8 cellular contexts compared by ENCODE assay signal in genomic region chr3:51669241-51670052, GRCh38. TPM values are rescaled to one million over a fixed set of nuclear protein-coding genes. Genes with fewer than 3 reads are reported as not detected.
DNase-seq lines count a peak whose midpoint lies in the region; ATAC-seq, FAIRE-seq and TF ChIP-seq lines count a peak whose summit lies in the region.

No MANE protein-coding gene starts in this region.

- no peaks in the 10 kb centered on the region; the same call in 1 of the 2 replicates for H3K36me3 ChIP-seq in SJCRH30

- TF ChIP-seq POLR2A in GM18505 (IDR thresholded peaks at IDR 0.05; ENCODE audit: borderline replicate concordance, extremely low read depth, insufficient read depth, insufficient read length), result no peak

- no peak for FAIRE-seq in frontal cortex (lab: Jason Lieb, UNC)

- peaks cover 4% of the 10 kb centered on the region; the same call in 1 of the 2 replicates for H3K4me1 ChIP-seq in SJCRH30

- H3K9me3 ChIP-seq in SJCRH30 (replicated peaks), result no peaks in the 10 kb centered on the region

- peak; percentile 78 for DNase-seq in GDM1 (lab: John Stamatoyannopoulos, UW)
- DNase-seq in LHCN-M2 (ENCODE audit: low read depth), result peak; percentile 67
- DNase-seq in SJCRH30, result peak; percentile 82 to 89
- DNase-seq in activated gamma-delta T cell treated with Interleukin-2 at 50 U/mL for 16 hours, result peak; percentile 74
- DNase-seq in frontal cortex (ENCODE audit: low spot score in 2 of 2), result peak; percentile 47 to 70
- DNase-seq in non-pigmented ciliary epithelial cell (ENCODE audit: low read depth), result peak; percentile 41
- DNase-seq in superior temporal gyrus (ENCODE audit: extremely low spot score), result peak; percentile 84

- H3K4me3 ChIP-seq in SJCRH30, result no peak overlapping the region

- ATAC-seq in GM18505 (IDR thresholded peaks at IDR 0.05; ENCODE audit: unreplicated experiment), result no peak

- H3K27me3 ChIP-seq in SJCRH30, result no peaks in the 10 kb centered on the region

- no peak overlapping the region for H3K27ac ChIP-seq in SJCRH30

RNA-seq across cellular contexts. Expression of gene TEX264, which starts 1.6 kb away (rescaled TPM):
- total RNA-seq in LHCN-M2 (2014; rRNA removed) (72.7 and 79.6 TPM in 2 replicates), frontal cortex (17.9 TPM)
- 63.8 TPM for polyA plus RNA-seq in LHCN-M2 (2012)
- 34.7 and 35.0 TPM in 2 replicates for total RNA-seq in SJCRH30 (2014; rRNA removed; shearing (Covaris generic))

RNA-seq across cellular contexts. Expression of gene GRM2, which starts 37.4 kb away (rescaled TPM):
- total RNA-seq in LHCN-M2 (2014; rRNA removed) (0.06 TPM in 1 of 2 replicates, not detected in the other), frontal cortex (6.5 TPM)
- polyA plus RNA-seq in LHCN-M2 (2012), result 0.02 TPM
- 0.16 and 0.30 TPM in 2 replicates for total RNA-seq in SJCRH30 (2014; rRNA removed; shearing (Covaris generic))
